1 cellular context compared by ENCODE assay signal in the genomic region with DNA sequence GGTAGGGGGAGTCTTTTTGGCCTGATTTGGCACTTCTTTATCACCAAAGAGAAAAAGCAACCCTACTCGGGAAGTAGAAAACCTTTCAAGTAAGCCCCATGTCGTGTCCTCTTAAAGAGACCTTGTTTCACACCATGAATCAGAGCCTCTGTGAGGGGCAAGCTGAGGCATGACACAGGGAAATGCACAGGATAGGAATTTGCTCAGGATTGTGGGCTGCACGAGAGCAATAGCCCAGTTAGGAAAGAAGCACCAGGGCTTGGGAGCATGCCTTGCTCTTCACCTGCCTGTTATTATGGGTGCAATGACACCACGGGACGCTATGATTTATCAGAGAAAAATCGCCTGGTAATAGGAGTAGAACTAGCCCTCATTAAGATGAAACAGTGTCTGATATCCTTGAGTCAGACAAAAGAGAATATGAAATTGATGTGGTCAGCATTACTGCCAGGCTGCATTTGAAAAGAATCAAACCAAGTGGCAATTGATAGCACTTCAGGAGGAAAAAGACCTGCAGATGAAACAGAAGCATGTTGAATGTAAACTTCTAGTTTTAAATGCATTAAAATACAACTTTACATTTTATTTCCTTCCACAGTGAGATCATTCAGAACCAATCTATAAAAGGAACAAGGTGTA.
TF ChIP-seq lines count a peak whose summit lies in the region.

No MANE protein-coding gene starts in this region.

TF ChIP-seq in GM23338, 12 proteins besides CTCF, POLR2A, EP300 and RAD21 (continued from another document):
- TF ChIP-seq EZH2 (IDR thresholded peaks at IDR 0.05; ENCODE audit: low read depth, unreplicated experiment) = no peak
- TF ChIP-seq NANOG (IDR thresholded peaks at IDR 0.05; ENCODE audit: borderline replicate concordance) = no peak
- TF ChIP-seq POLR2AphosphoS5 (IDR thresholded peaks at IDR 0.05; ENCODE audit: low read depth) = no peak
- TF ChIP-seq, protein P1, sequence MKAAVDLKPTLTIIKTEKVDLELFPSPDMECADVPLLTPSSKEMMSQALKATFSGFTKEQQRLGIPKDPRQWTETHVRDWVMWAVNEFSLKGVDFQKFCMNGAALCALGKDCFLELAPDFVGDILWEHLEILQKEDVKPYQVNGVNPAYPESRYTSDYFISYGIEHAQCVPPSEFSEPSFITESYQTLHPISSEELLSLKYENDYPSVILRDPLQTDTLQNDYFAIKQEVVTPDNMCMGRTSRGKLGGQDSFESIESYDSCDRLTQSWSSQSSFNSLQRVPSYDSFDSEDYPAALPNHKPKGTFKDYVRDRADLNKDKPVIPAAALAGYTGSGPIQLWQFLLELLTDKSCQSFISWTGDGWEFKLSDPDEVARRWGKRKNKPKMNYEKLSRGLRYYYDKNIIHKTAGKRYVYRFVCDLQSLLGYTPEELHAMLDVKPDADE (IDR thresholded peaks at IDR 0.05) = no peak
- TF ChIP-seq ZNF331 (CRISPR knock-in tag; IDR thresholded peaks at IDR 0.05; ENCODE audit: low read depth) = no peak
- TF ChIP-seq ZNF114 (CRISPR knock-in tag; IDR thresholded peaks at IDR 0.05) = no peak
- TF ChIP-seq, protein P2, sequence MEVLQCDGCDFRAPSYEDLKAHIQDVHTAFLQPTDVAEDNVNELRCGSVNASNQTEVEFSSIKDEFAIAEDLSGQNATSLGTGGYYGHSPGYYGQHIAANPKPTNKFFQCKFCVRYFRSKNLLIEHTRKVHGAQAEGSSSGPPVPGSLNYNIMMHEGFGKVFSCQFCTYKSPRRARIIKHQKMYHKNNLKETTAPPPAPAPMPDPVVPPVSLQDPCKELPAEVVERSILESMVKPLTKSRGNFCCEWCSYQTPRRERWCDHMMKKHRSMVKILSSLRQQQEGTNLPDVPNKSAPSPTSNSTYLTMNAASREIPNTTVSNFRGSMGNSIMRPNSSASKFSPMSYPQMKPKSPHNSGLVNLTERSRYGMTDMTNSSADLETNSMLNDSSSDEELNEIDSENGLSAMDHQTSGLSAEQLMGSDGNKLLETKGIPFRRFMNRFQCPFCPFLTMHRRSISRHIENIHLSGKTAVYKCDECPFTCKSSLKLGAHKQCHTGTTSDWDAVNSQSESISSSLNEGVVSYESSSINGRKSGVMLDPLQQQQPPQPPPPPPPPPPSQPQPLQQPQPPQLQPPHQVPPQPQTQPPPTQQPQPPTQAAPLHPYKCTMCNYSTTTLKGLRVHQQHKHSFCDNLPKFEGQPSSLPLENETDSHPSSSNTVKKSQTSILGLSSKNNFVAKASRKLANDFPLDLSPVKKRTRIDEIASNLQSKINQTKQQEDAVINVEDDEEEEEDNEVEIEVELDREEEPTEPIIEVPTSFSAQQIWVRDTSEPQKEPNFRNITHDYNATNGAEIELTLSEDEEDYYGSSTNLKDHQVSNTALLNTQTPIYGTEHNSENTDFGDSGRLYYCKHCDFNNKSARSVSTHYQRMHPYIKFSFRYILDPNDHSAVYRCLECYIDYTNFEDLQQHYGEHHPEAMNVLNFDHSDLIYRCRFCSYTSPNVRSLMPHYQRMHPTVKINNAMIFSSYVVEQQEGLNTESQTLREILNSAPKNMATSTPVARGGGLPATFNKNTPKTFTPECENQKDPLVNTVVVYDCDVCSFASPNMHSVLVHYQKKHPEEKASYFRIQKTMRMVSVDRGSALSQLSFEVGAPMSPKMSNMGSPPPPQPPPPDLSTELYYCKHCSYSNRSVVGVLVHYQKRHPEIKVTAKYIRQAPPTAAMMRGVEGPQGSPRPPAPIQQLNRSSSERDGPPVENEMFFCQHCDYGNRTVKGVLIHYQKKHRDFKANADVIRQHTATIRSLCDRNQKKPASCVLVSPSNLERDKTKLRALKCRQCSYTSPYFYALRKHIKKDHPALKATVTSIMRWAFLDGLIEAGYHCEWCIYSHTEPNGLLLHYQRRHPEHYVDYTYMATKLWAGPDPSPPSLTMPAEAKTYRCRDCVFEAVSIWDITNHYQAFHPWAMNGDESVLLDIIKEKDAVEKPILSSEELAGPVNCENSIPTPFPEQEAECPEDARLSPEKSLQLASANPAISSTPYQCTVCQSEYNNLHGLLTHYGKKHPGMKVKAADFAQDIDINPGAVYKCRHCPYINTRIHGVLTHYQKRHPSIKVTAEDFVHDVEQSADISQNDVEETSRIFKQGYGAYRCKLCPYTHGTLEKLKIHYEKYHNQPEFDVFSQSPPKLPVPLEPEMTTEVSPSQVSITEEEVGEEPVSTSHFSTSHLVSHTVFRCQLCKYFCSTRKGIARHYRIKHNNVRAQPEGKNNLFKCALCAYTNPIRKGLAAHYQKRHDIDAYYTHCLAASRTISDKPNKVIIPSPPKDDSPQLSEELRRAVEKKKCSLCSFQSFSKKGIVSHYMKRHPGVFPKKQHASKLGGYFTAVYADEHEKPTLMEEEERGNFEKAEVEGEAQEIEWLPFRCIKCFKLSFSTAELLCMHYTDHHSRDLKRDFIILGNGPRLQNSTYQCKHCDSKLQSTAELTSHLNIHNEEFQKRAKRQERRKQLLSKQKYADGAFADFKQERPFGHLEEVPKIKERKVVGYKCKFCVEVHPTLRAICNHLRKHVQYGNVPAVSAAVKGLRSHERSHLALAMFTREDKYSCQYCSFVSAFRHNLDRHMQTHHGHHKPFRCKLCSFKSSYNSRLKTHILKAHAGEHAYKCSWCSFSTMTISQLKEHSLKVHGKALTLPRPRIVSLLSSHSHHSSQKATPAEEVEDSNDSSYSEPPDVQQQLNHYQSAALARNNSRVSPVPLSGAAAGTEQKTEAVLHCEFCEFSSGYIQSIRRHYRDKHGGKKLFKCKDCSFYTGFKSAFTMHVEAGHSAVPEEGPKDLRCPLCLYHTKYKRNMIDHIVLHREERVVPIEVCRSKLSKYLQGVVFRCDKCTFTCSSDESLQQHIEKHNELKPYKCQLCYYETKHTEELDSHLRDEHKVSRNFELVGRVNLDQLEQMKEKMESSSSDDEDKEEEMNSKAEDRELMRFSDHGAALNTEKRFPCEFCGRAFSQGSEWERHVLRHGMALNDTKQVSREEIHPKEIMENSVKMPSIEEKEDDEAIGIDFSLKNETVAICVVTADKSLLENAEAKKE (CRISPR knock-in tag; IDR thresholded peaks at IDR 0.05) = no peak
- TF ChIP-seq EZH2phosphoT487 (IDR thresholded peaks at IDR 0.05; ENCODE audit: unreplicated experiment) = no peak
